In the genomic region with DNA sequence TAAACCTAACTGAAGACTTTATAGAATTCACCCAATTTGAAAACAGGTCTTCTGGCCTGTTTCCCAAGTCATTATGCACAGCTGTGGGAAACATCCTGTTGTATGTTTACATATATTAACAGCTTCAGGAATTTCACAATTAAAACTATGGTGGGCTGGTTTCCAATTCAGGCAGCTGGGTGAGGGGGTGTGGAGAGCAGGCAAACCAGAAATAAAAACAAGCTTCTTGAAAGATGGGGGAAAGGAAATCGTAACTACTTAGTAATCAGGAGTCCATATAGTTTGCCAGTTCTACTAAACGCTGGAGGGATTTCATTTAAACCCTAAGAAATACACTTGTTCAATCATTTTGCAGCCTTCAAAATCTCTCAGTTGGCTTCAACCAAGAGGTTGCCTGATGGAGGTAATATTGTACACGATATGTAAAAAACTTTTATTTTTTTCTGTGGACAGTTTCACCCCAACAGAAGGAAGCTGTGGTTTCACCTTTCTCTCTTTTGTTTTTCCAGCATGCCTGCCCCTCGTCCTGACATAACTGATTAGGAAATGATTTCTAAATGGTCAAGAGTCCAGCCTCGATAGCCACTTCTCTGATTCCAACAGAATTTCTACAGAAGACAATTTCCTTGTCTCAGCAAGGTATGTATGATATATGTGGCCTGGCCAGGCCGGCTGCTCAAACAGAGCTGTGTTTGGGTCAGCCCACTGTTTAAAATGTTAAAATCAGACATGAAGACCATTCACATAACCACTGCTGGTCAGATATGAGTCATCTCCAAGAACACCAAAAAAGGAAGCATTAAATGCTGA, we compare ENCODE assay signal across 1 cellular context.
TF ChIP-seq lines count a peak whose summit lies in the region.

No MANE protein-coding gene starts in this region.

TF ChIP-seq in GM23338, 12 proteins besides CTCF, POLR2A, EP300 and RAD21 (continued from another document):
- TF ChIP-seq, protein P1, sequence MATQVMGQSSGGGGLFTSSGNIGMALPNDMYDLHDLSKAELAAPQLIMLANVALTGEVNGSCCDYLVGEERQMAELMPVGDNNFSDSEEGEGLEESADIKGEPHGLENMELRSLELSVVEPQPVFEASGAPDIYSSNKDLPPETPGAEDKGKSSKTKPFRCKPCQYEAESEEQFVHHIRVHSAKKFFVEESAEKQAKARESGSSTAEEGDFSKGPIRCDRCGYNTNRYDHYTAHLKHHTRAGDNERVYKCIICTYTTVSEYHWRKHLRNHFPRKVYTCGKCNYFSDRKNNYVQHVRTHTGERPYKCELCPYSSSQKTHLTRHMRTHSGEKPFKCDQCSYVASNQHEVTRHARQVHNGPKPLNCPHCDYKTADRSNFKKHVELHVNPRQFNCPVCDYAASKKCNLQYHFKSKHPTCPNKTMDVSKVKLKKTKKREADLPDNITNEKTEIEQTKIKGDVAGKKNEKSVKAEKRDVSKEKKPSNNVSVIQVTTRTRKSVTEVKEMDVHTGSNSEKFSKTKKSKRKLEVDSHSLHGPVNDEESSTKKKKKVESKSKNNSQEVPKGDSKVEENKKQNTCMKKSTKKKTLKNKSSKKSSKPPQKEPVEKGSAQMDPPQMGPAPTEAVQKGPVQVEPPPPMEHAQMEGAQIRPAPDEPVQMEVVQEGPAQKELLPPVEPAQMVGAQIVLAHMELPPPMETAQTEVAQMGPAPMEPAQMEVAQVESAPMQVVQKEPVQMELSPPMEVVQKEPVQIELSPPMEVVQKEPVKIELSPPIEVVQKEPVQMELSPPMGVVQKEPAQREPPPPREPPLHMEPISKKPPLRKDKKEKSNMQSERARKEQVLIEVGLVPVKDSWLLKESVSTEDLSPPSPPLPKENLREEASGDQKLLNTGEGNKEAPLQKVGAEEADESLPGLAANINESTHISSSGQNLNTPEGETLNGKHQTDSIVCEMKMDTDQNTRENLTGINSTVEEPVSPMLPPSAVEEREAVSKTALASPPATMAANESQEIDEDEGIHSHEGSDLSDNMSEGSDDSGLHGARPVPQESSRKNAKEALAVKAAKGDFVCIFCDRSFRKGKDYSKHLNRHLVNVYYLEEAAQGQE (IDR thresholded peaks at IDR 0.05; ENCODE audit: unreplicated experiment), result no peak
- TF ChIP-seq, protein P2, sequence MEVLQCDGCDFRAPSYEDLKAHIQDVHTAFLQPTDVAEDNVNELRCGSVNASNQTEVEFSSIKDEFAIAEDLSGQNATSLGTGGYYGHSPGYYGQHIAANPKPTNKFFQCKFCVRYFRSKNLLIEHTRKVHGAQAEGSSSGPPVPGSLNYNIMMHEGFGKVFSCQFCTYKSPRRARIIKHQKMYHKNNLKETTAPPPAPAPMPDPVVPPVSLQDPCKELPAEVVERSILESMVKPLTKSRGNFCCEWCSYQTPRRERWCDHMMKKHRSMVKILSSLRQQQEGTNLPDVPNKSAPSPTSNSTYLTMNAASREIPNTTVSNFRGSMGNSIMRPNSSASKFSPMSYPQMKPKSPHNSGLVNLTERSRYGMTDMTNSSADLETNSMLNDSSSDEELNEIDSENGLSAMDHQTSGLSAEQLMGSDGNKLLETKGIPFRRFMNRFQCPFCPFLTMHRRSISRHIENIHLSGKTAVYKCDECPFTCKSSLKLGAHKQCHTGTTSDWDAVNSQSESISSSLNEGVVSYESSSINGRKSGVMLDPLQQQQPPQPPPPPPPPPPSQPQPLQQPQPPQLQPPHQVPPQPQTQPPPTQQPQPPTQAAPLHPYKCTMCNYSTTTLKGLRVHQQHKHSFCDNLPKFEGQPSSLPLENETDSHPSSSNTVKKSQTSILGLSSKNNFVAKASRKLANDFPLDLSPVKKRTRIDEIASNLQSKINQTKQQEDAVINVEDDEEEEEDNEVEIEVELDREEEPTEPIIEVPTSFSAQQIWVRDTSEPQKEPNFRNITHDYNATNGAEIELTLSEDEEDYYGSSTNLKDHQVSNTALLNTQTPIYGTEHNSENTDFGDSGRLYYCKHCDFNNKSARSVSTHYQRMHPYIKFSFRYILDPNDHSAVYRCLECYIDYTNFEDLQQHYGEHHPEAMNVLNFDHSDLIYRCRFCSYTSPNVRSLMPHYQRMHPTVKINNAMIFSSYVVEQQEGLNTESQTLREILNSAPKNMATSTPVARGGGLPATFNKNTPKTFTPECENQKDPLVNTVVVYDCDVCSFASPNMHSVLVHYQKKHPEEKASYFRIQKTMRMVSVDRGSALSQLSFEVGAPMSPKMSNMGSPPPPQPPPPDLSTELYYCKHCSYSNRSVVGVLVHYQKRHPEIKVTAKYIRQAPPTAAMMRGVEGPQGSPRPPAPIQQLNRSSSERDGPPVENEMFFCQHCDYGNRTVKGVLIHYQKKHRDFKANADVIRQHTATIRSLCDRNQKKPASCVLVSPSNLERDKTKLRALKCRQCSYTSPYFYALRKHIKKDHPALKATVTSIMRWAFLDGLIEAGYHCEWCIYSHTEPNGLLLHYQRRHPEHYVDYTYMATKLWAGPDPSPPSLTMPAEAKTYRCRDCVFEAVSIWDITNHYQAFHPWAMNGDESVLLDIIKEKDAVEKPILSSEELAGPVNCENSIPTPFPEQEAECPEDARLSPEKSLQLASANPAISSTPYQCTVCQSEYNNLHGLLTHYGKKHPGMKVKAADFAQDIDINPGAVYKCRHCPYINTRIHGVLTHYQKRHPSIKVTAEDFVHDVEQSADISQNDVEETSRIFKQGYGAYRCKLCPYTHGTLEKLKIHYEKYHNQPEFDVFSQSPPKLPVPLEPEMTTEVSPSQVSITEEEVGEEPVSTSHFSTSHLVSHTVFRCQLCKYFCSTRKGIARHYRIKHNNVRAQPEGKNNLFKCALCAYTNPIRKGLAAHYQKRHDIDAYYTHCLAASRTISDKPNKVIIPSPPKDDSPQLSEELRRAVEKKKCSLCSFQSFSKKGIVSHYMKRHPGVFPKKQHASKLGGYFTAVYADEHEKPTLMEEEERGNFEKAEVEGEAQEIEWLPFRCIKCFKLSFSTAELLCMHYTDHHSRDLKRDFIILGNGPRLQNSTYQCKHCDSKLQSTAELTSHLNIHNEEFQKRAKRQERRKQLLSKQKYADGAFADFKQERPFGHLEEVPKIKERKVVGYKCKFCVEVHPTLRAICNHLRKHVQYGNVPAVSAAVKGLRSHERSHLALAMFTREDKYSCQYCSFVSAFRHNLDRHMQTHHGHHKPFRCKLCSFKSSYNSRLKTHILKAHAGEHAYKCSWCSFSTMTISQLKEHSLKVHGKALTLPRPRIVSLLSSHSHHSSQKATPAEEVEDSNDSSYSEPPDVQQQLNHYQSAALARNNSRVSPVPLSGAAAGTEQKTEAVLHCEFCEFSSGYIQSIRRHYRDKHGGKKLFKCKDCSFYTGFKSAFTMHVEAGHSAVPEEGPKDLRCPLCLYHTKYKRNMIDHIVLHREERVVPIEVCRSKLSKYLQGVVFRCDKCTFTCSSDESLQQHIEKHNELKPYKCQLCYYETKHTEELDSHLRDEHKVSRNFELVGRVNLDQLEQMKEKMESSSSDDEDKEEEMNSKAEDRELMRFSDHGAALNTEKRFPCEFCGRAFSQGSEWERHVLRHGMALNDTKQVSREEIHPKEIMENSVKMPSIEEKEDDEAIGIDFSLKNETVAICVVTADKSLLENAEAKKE (CRISPR knock-in tag; IDR thresholded peaks at IDR 0.05), result no peak
- no peak for TF ChIP-seq EZH2phosphoT487 (IDR thresholded peaks at IDR 0.05; ENCODE audit: unreplicated experiment)
- no peak for TF ChIP-seq ZNF331 (CRISPR knock-in tag; IDR thresholded peaks at IDR 0.05; ENCODE audit: low read depth)
- no peak for TF ChIP-seq ZNF114 (CRISPR knock-in tag; IDR thresholded peaks at IDR 0.05)
- TF ChIP-seq CREB1 (CRISPR knock-in tag; IDR thresholded peaks at IDR 0.05; ENCODE audit: low read depth), result no peak
